In genomic region chr3:10995871-10996270, GRCh38 we compare ENCODE assay signal across 2 cellular contexts.
TF ChIP-seq lines count a peak whose summit lies in the region.

No MANE protein-coding gene starts in this region.

TF ChIP-seq in liver, 16 proteins besides CTCF, POLR2A, EP300 and RAD21 (continued from another document):
- TF ChIP-seq ZBTB33 (IDR thresholded peaks at IDR 0.05) (no peak), FOXA2 (IDR thresholded peaks at IDR 0.05) (no peak), HNF4G (IDR thresholded peaks at IDR 0.05) (no peak), SP1 (IDR thresholded peaks at IDR 0.05) (no peak), TAF1 (conservative IDR thresholded peaks at IDR 0.05) (no peak), JUND (IDR thresholded peaks at IDR 0.05) (no peak), EGR1 (IDR thresholded peaks at IDR 0.05; ENCODE audit: low read depth in 2 of 2) (no peak), MAX (IDR thresholded peaks at IDR 0.05) (no peak), ATF3 (IDR thresholded peaks at IDR 0.05) (no peak), FOXA1 (IDR thresholded peaks at IDR 0.05) (no peak)
- TF ChIP-seq, protein P1, sequence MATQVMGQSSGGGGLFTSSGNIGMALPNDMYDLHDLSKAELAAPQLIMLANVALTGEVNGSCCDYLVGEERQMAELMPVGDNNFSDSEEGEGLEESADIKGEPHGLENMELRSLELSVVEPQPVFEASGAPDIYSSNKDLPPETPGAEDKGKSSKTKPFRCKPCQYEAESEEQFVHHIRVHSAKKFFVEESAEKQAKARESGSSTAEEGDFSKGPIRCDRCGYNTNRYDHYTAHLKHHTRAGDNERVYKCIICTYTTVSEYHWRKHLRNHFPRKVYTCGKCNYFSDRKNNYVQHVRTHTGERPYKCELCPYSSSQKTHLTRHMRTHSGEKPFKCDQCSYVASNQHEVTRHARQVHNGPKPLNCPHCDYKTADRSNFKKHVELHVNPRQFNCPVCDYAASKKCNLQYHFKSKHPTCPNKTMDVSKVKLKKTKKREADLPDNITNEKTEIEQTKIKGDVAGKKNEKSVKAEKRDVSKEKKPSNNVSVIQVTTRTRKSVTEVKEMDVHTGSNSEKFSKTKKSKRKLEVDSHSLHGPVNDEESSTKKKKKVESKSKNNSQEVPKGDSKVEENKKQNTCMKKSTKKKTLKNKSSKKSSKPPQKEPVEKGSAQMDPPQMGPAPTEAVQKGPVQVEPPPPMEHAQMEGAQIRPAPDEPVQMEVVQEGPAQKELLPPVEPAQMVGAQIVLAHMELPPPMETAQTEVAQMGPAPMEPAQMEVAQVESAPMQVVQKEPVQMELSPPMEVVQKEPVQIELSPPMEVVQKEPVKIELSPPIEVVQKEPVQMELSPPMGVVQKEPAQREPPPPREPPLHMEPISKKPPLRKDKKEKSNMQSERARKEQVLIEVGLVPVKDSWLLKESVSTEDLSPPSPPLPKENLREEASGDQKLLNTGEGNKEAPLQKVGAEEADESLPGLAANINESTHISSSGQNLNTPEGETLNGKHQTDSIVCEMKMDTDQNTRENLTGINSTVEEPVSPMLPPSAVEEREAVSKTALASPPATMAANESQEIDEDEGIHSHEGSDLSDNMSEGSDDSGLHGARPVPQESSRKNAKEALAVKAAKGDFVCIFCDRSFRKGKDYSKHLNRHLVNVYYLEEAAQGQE (IDR thresholded peaks at IDR 0.05): no peak

TF ChIP-seq in HepG2, 621 proteins besides CTCF, POLR2A, EP300 and RAD21 (continued from another document):
- TF ChIP-seq GFI1 (CRISPR knock-in tag; IDR thresholded peaks at IDR 0.05; ENCODE audit: borderline replicate concordance) (no peak), ZNF451 (CRISPR knock-in tag; IDR thresholded peaks at IDR 0.05) (no peak), ERF (CRISPR knock-in tag; IDR thresholded peaks at IDR 0.05) (no peak), KLF9 (CRISPR knock-in tag; IDR thresholded peaks at IDR 0.05; ENCODE audit: low read depth) (no peak)
